ENCODE assay signal across 17 cellular contexts in genomic region chr11:114200351-114200750, GRCh38.
DNase-seq lines count a peak whose midpoint lies in the region; ATAC-seq, FAIRE-seq and TF ChIP-seq lines count a peak whose summit lies in the region.
"Had no signal": no experiment of that assay in that cellular context is flagged by ENCODE, and none has a peak within 500 bp of the region (broad histone marks: within the 10 kb centered on the region; RNA-seq: fewer than 3 reads in every experiment).

No MANE protein-coding gene starts in this region.

- peaks cover 66% of the 10 kb centered on the region for H3K4me1 Mint-ChIP-seq in neural crest cell

- no peak for TF ChIP-seq EP300 in transverse colon (IDR thresholded peaks at IDR 0.05; ENCODE audit: low read depth)

- H3K4me3 ChIP-seq in bronchial epithelial cell (ENCODE audit: low read depth, low read length) = no peak overlapping the region
- no peak overlapping the region for H3K4me3 ChIP-seq in transverse colon
- H3K4me3 ChIP-seq: BLaER1, lower lobe of right lung had no signal

- DNase-seq in RWPE1 (ENCODE audit: low spot score) (no peak), bronchial epithelial cell (ENCODE audit: low read depth) (no peak), neural crest cell (ENCODE audit: low read depth, low spot score) (no peak), transverse colon (no peak), mucosa of gallbladder (ENCODE audit: low spot score) (no peak), NCI-H748 (lab: John Stamatoyannopoulos, UW; ENCODE audit: unreplicated experiment) (no peak)
- DNase-seq: activated CD8-positive, alpha-beta T cell treated with anti-CD3 and anti-CD28 coated beads for 36 hours; lower lobe of right lung; NCI-H187 treated with DMSO at 0.1 percent for 48 hours; NCI-H446 treated with DMSO at 0.1 percent for 48 hours; SHP77 treated with DMSO at 0.1 percent for 48 hours; stimulated activated naive CD8-positive, alpha-beta T cell treated with anti-CD3 and anti-CD28 coated beads, Interleukin-15, Interleukin-2, amounts not matched to agents 100 U/mL and 50 U/mL, for 24 hours; WERI-Rb-1 had no signal

- no peaks in the 10 kb centered on the region for H3K9me3 ChIP-seq in transverse colon
- H3K9me3 ChIP-seq: BLaER1, lower lobe of right lung had no signal

- FAIRE-seq in bronchial epithelial cell (lab: Jason Lieb, UNC) = peak; percentile 68
- FAIRE-seq: endometrium, HepG2 had no signal

- H3K36me3 ChIP-seq in bronchial epithelial cell (ENCODE audit: control insufficient read depth, insufficient read depth, low read length) (no peaks in the 10 kb centered on the region), transverse colon (peaks cover 0 to 5% (median 0%) of the 10 kb centered on the region in 4 donors)
- H3K36me3 ChIP-seq: BLaER1, WERI-Rb-1 had no signal

- TF ChIP-seq CTCF in RWPE1 (conservative IDR thresholded peaks at IDR 0.05; ENCODE audit: low read depth) (no peak), bronchial epithelial cell (IDR thresholded peaks at IDR 0.05; ENCODE audit: insufficient read depth, low read length, severe bottlenecking) (no peak), neural crest cell (conservative IDR thresholded peaks at IDR 0.05) (no peak), transverse colon (IDR thresholded peaks at IDR 0.05) (no peak)

- POLR2A ChIA-PET in RWPE1 (lab: Yijun Ruan, JAX; ENCODE audit: low non-redundant PET) = no interaction called here

- ATAC-seq in GM19467 (IDR thresholded peaks at IDR 0.05; ENCODE audit: unreplicated experiment) = no peak
- ATAC-seq: activated CD8-positive, alpha-beta T cell treated with anti-CD3 and anti-CD28 coated beads for 36 hours; HepG2; lower lobe of right lung; stimulated activated naive CD8-positive, alpha-beta T cell treated with anti-CD3 and anti-CD28 coated beads, Interleukin-15, Interleukin-2, amounts not matched to agents 100 U/mL and 50 U/mL, for 24 hours had no signal

- intact Hi-C loops in transverse colon (cut with DNase I; ENCODE audit: low total_unique reads) = no loop called here

- no peaks in the 10 kb centered on the region for H3K27me3 ChIP-seq in bronchial epithelial cell (ENCODE audit: control insufficient read depth, insufficient read depth, low read length)
- H3K27me3 ChIP-seq in transverse colon = no peaks in the 10 kb centered on the region
- H3K27me3 ChIP-seq: BLaER1 had no signal

- H3K36me3 Mint-ChIP-seq in neural crest cell (ENCODE audit: low read depth) = no peaks in the 10 kb centered on the region

- TF ChIP-seq POLR2A in transverse colon (IDR thresholded peaks at IDR 0.05) = no peak

- H3K27ac Mint-ChIP-seq in neural crest cell (ENCODE audit: unreplicated experiment) = no peak overlapping the region
- H3K27ac Mint-ChIP-seq: activated CD8-positive, alpha-beta T cell treated with anti-CD3 and anti-CD28 coated beads for 36 hours had no signal

- CTCF ChIA-PET in RWPE1 (lab: Yijun Ruan, JAX) = no interaction called here

- H3K9me3 Mint-ChIP-seq in neural crest cell = no peaks in the 10 kb centered on the region
- H3K9me3 Mint-ChIP-seq: activated CD8-positive, alpha-beta T cell treated with anti-CD3 and anti-CD28 coated beads for 36 hours had no signal

- H3K27me3 Mint-ChIP-seq in neural crest cell (ENCODE audit: low read depth) = no peaks in the 10 kb centered on the region
- H3K27me3 Mint-ChIP-seq: activated CD8-positive, alpha-beta T cell treated with anti-CD3 and anti-CD28 coated beads for 36 hours had no signal

- WGBS in transverse colon (ENCODE audit: low coverage in 1 of 2), 2 donors = 77 to 83% methylated on average over 1 to 5 of the region's 5 CpGs

- peak overlapping the region; percentile 45; the same call in 1 of the 2 replicates for H3K27ac ChIP-seq in RWPE1
- H3K27ac ChIP-seq in transverse colon = peak overlapping the region; percentile 84 to 91 (median 88)
- H3K27ac ChIP-seq: BLaER1, lower lobe of right lung, WERI-Rb-1 had no signal

- peaks cover 21 to 53% (median 37%) of the 10 kb centered on the region in 4 donors for H3K4me1 ChIP-seq in transverse colon
- H3K4me1 ChIP-seq: BLaER1 had no signal

- in situ Hi-C loops in transverse colon (cut with MboI; ENCODE audit: low pct_ligation_motif_present in 1 of 4, low pct_unique_long_range_greater_than_20kb in 1 of 4, low sequenced_read_pairs in 3 of 4) = no loop called here

- H3K4me3 Mint-ChIP-seq in neural crest cell = peak overlapping the region; percentile 3
- H3K4me3 Mint-ChIP-seq: activated CD8-positive, alpha-beta T cell treated with anti-CD3 and anti-CD28 coated beads for 36 hours had no signal
